Comparison of ENCODE assay signal across 17 cellular contexts in the genomic region with DNA sequence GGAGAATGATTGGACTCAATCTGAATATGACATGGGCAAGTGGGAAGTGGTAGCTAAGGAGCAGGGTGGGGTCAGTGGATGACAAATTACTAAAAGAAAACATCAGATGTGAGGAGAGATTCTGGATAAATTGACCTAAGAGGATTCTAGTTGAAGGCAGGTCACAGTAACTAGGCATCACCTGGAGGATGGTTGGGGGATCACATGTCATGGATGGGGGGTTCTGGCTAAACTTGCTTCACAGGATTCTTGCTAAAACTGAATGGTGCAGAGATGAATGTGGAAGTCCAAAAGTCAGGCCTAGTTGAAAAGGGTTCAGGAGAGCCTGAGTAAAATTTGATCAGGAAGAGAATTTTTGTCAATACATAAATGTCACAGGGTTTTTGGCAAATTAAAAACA. TPM values are rescaled to one million over a fixed set of nuclear protein-coding genes. Genes with fewer than 3 reads are reported as not detected.
DNase-seq lines count a peak whose midpoint lies in the region; ATAC-seq, FAIRE-seq and TF ChIP-seq lines count a peak whose summit lies in the region.
"Had no signal": no experiment of that assay in that cellular context is flagged by ENCODE, and none has a peak within 500 bp of the region (broad histone marks: within the 10 kb centered on the region; RNA-seq: fewer than 3 reads in every experiment).

No MANE protein-coding gene starts in this region.

- H3K9me3 Mint-ChIP-seq in activated T-cell treated with anti-CD3 and anti-CD28 coated beads, Interleukin-2, amount 50 U/mL, for 72 hours: no peaks in the 10 kb centered on the region
- H3K9me3 Mint-ChIP-seq: CD8-positive, alpha-beta memory T cell had no signal

- no peak overlapping the region for H3K9ac ChIP-seq in H1 (replicated peaks in 1 of 4; ENCODE audit: extremely low read depth in 1 of 4, low read depth in 3 of 4, low read length in 3 of 4)
- no peak overlapping the region for H3K9ac ChIP-seq in mesendoderm (ENCODE audit: low read length)
- H3K9ac ChIP-seq: BLaER1, GM23248 had no signal

- TF ChIP-seq CTCF in GM12864 (IDR thresholded peaks at IDR 0.05; ENCODE audit: low read depth, low read length, missing control alignments) (peak; percentile 6), H1 (IDR thresholded peaks at IDR 0.05; ENCODE audit: control extremely low read depth in 1 of 3, insufficient read depth in 1 of 3, low read depth in 1 of 3, low read length in 3 of 3) (peak in 1 of 3 experiments; percentile 27; a peak in 1 of 4 replicates)

- no peak overlapping the region for H2AK5ac ChIP-seq in H1 (ENCODE audit: low read depth, low read length)
- H2AK5ac ChIP-seq in mesendoderm (ENCODE audit: low read length): no peak overlapping the region

- TF ChIP-seq POLR2A in H1 (IDR thresholded peaks at IDR 0.05; ENCODE audit: control extremely low read depth in 1 of 2, low read depth in 2 of 2, low read length in 2 of 2): no peak

- H4K5ac ChIP-seq in H1 (ENCODE audit: insufficient read length, low read depth, low read length) (no peak overlapping the region), mesendoderm (ENCODE audit: low read length) (no peak overlapping the region)

- H2BK12ac ChIP-seq in H1 (ENCODE audit: low read depth, low read length): no peak overlapping the region

- H3K79me2 ChIP-seq in H1 (ENCODE audit: control insufficient read depth in 1 of 2, insufficient read depth in 2 of 2, low read length in 2 of 2) (no peaks in the 10 kb centered on the region), mesendoderm (ENCODE audit: control insufficient read depth, insufficient read depth, low read length) (no peaks in the 10 kb centered on the region)

- POLR2A ChIA-PET in H1 (lab: Charles Lee; ENCODE audit: partially characterized antibody): interaction anchor here (1.3 to 1.9 kb wide), 3 partner anchors 9 to 19 kb away, joined by 4 to 7 read pairs (median 6); partner anchors contain the start of genes CLHC1 and RPS27A

- H3K4ac ChIP-seq in H1 (replicated peaks; ENCODE audit: insufficient read length, low read depth, low read length) (no peak overlapping the region), mesendoderm (ENCODE audit: low read depth, low read length) (no peak overlapping the region)

- TF ChIP-seq RAD21 in H1 (IDR thresholded peaks at IDR 0.05 in 1 of 2, conservative IDR thresholded peaks at IDR 0.05 in 1 of 2; ENCODE audit: low read depth in 2 of 2, low read length in 2 of 2): peak; percentile 26 to 36; a peak in 2 of 4 replicates

- no peaks in the 10 kb centered on the region for H3K36me3 Mint-ChIP-seq in T-helper 17 cell (ENCODE audit: low read depth)
- peaks cover 0 to 2% of the 10 kb centered on the region in 2 donors for H3K36me3 Mint-ChIP-seq in activated T-cell treated with anti-CD3 and anti-CD28 coated beads, Interleukin-2, amount 50 U/mL, for 72 hours (ENCODE audit: insufficient read depth in 2 of 2)
- H3K36me3 Mint-ChIP-seq: CD8-positive, alpha-beta memory T cell had no signal

- no peaks in the 10 kb centered on the region for H3K27me3 Mint-ChIP-seq in T-helper 17 cell
- H3K27me3 Mint-ChIP-seq in activated T-cell treated with anti-CD3 and anti-CD28 coated beads, Interleukin-2, amount 50 U/mL, for 72 hours (ENCODE audit: low read depth): no peaks in the 10 kb centered on the region
- H3K27me3 Mint-ChIP-seq: CD8-positive, alpha-beta memory T cell had no signal

- H3K27ac ChIP-seq in H1 (ENCODE audit: low read depth, low read length): no peak overlapping the region
- no peak overlapping the region for H3K27ac ChIP-seq in mesendoderm (ENCODE audit: low read depth, low read length)
- H3K27ac ChIP-seq: BLaER1, GM23248 had no signal

- H3K14ac ChIP-seq in H1 (ENCODE audit: insufficient read length): no peak overlapping the region

- H3K27ac Mint-ChIP-seq in T-helper 17 cell: peak overlapping the region; percentile 6
- no peak overlapping the region for H3K27ac Mint-ChIP-seq in activated T-cell treated with anti-CD3 and anti-CD28 coated beads, Interleukin-2, amount 50 U/mL, for 72 hours
- H3K27ac Mint-ChIP-seq: CD8-positive, alpha-beta memory T cell had no signal

- H3K27me3 ChIP-seq in H1 (replicated peaks in 1 of 4; ENCODE audit: control insufficient read depth in 3 of 4, extremely low read depth in 1 of 4, insufficient read depth in 3 of 4, low read length in 3 of 4): no peaks in the 10 kb centered on the region
- H3K27me3 ChIP-seq in mesendoderm (ENCODE audit: insufficient read depth, low read length, poor library complexity): no peaks in the 10 kb centered on the region
- H3K27me3 ChIP-seq: BLaER1 had no signal

- H3K79me1 ChIP-seq in H1 (ENCODE audit: low read depth, low read length): no peaks in the 10 kb centered on the region
- H3K79me1 ChIP-seq in mesendoderm (ENCODE audit: low read length): no peaks in the 10 kb centered on the region

- H2BK15ac ChIP-seq in H1 (ENCODE audit: low read length) (no peak overlapping the region), mesendoderm (replicated peaks; ENCODE audit: low read depth) (no peak overlapping the region)

- no peaks in the 10 kb centered on the region for H3K36me3 ChIP-seq in H1 (ENCODE audit: control insufficient read depth in 2 of 4, insufficient read depth in 4 of 4, low read length in 3 of 4)
- no peaks in the 10 kb centered on the region for H3K36me3 ChIP-seq in mesendoderm (ENCODE audit: control insufficient read depth, insufficient read depth, low read length)

- no peak overlapping the region for H3K4me2 ChIP-seq in H1 (ENCODE audit: insufficient read depth in 1 of 2, low read depth in 2 of 2, low read length in 2 of 2)
- H3K4me2 ChIP-seq in mesendoderm (ENCODE audit: low read length): no peak overlapping the region
- H3K4me2 ChIP-seq: BLaER1 had no signal

- no peaks in the 10 kb centered on the region for H3K9me3 ChIP-seq in T-helper 17 cell (ENCODE audit: control insufficient read depth, low read length, poor library complexity, severe bottlenecking)
- H3K9me3 ChIP-seq in H1 (ENCODE audit: insufficient read depth in 2 of 2, low read depth in 1 of 2, low read length in 1 of 2): no peaks in the 10 kb centered on the region
- H3K9me3 ChIP-seq: BLaER1, Caco-2 had no signal

- no peaks in the 10 kb centered on the region for H4K20me1 ChIP-seq in H1 (replicated peaks in 1 of 2; ENCODE audit: control insufficient read depth in 1 of 2, insufficient read depth in 2 of 2, low read length in 2 of 2)
- H4K20me1 ChIP-seq: BLaER1 had no signal

- no peak for DNase-seq in GM12864 (ENCODE audit: low read depth)
- DNase-seq in T-helper 17 cell: no peak
- DNase-seq in H1 (ENCODE audit: low read depth in 1 of 2, low spot score in 2 of 2): no peak
- DNase-seq in mesendoderm: peak; percentile 18
- no peak for DNase-seq in activated T-cell treated with anti-CD3 and anti-CD28 coated beads, Interleukin-2, amount 50 U/mL, for 72 hours
- DNase-seq in GOT3 (lab: John Stamatoyannopoulos, UW): no peak
- DNase-seq: 8988T; AML-193; Caco-2; CD8-positive, alpha-beta memory T cell; DND-41; GF-D8; GM23248; KBM-7 had no signal

- no peak overlapping the region for H4K8ac ChIP-seq in H1 (ENCODE audit: extremely low read depth, insufficient read depth, low read length)
- H4K8ac ChIP-seq in mesendoderm (ENCODE audit: low read depth, low read length): no peak overlapping the region

- H3K56ac ChIP-seq in H1 (replicated peaks; ENCODE audit: insufficient read length, low read depth, low read length) (no peak overlapping the region), mesendoderm (ENCODE audit: low read length) (no peak overlapping the region)

- H3K4me1 Mint-ChIP-seq in T-helper 17 cell: no peaks in the 10 kb centered on the region
- no peaks in the 10 kb centered on the region for H3K4me1 Mint-ChIP-seq in activated T-cell treated with anti-CD3 and anti-CD28 coated beads, Interleukin-2, amount 50 U/mL, for 72 hours (ENCODE audit: low read depth)
- H3K4me1 Mint-ChIP-seq: CD8-positive, alpha-beta memory T cell had no signal

- ATAC-seq in T-helper 17 cell: no peak
- no peak for ATAC-seq in activated T-cell treated with anti-CD3 and anti-CD28 coated beads, Interleukin-2, amount 50 U/mL, for 72 hours (replicated peaks in 1 of 2)
- ATAC-seq in GM21515 (IDR thresholded peaks at IDR 0.05; ENCODE audit: unreplicated experiment): no peak

- CTCF ChIA-PET in H1 (lab: Charles Lee; ENCODE audit: partially characterized antibody): interaction anchor here (0.5 to 1.5 kb wide), 5 partner anchors 9 to 314 kb away, joined by 3 to 5 read pairs (median 4); no protein-coding TSS in a partner anchor

- no peak overlapping the region for H3K23ac ChIP-seq in H1 (ENCODE audit: insufficient read length)
- no peak overlapping the region for H3K23ac ChIP-seq in mesendoderm (ENCODE audit: low read length)

- H3K4me3 ChIP-seq in GM12864 (ENCODE audit: low read depth, low read length) (no peak overlapping the region), H1 (ENCODE audit: extremely low read depth in 1 of 4, insufficient read depth in 2 of 4, low read depth in 3 of 4, low read length in 4 of 4) (no peak overlapping the region), mesendoderm (ENCODE audit: low read length) (no peak overlapping the region)
- H3K4me3 ChIP-seq: BLaER1, GM23248 had no signal

- H3K4me1 ChIP-seq in H1 (replicated peaks in 1 of 4; ENCODE audit: control insufficient read depth in 3 of 4, insufficient read depth in 4 of 4, low read length in 3 of 4) (peaks cover 0 to 4% (median 2%) of the 10 kb centered on the region in 4 experiments; a peak in 1 of 7 replicates), mesendoderm (ENCODE audit: control insufficient read depth, low read depth, low read length) (no peaks in the 10 kb centered on the region)
- H3K4me1 ChIP-seq: BLaER1, Caco-2 had no signal

- H2AFZ ChIP-seq in H1 (ENCODE audit: low read length): no peak overlapping the region
- H2AFZ ChIP-seq: GM23248 had no signal

- H3K23me2 ChIP-seq in H1 (ENCODE audit: low read depth, low read length): no peaks in the 10 kb centered on the region

- H2BK5ac ChIP-seq in H1 (ENCODE audit: low read depth, low read length) (no peak overlapping the region), mesendoderm (ENCODE audit: low read length) (no peak overlapping the region)

- H3K18ac ChIP-seq in H1 (ENCODE audit: extremely low read depth, low read length): no peak overlapping the region
- no peak overlapping the region for H3K18ac ChIP-seq in mesendoderm (ENCODE audit: low read length)

- H4K91ac ChIP-seq in H1 (replicated peaks; ENCODE audit: insufficient read length, low read length): no peak overlapping the region

- no peak for FAIRE-seq in H1 (lab: Jason Lieb, UNC)
- FAIRE-seq: GM18507 had no signal

- no peak overlapping the region for H2BK20ac ChIP-seq in H1 (ENCODE audit: low read length)

- H3K4me3 Mint-ChIP-seq in T-helper 17 cell: no peak overlapping the region
- no peak overlapping the region for H3K4me3 Mint-ChIP-seq in activated T-cell treated with anti-CD3 and anti-CD28 coated beads, Interleukin-2, amount 50 U/mL, for 72 hours
- H3K4me3 Mint-ChIP-seq: CD8-positive, alpha-beta memory T cell had no signal

- no peak for TF ChIP-seq EP300 in H1 (IDR thresholded peaks at IDR 0.05; ENCODE audit: borderline replicate concordance in 1 of 2, low read depth in 2 of 2, low read length in 2 of 2)

- H2BK120ac ChIP-seq in H1 (replicated peaks; ENCODE audit: low read depth, low read length) (no peak overlapping the region), mesendoderm (ENCODE audit: low read depth, low read length) (no peak overlapping the region)

RNA-seq across cellular contexts. Expression of gene CLHC1, which starts 18.3 kb away (rescaled TPM):
- total RNA-seq in T-helper 17 cell: 1 to 10 TPM; 3.5 to 7.1 TPM
- total RNA-seq in H1 (2021; fragmentation: NEBNext Ultra II Directional; extraction: Animal tissue kit (Norgen Biotek cat#: 25700)): 7.2 and 10.8 TPM in 2 replicates
- 2.3 and 2.6 TPM in 2 replicates for polyA plus RNA-seq in H1 (2011; rRNA removed)
- 4.0 TPM for polyA plus RNA-seq in H1 (2011; cell fraction: cytosol; rRNA removed)
- polyA plus RNA-seq in H1 (2011; cell fraction: nucleus; rRNA removed): 3.5 TPM
- polyA plus RNA-seq in H1 (2012, experiment 1 of 2): 2.5 to 5.1 TPM (median 4.6 TPM) in 4 replicates
- 1.2 TPM for polyA plus RNA-seq in H1 (2012, experiment 2 of 2)
- 5.7 TPM for polyA plus RNA-seq in H1 (2013, experiment 1 of 2)
- 5.9 TPM for polyA plus RNA-seq in H1 (2013, experiment 2 of 2)
- polyA minus RNA-seq in H1 (2011; rRNA and poly(A)+ RNA removed): 3.7 and 7.6 TPM in 2 replicates
- 1.8 TPM for polyA minus RNA-seq in H1 (2011; cell fraction: cytosol; rRNA and poly(A)+ RNA removed)
- polyA minus RNA-seq in H1 (2011; cell fraction: nucleus; rRNA and poly(A)+ RNA removed): 8.0 TPM
- polyA plus RNA-seq in mesendoderm (2013, experiment 1 of 2): 5.4 TPM
- polyA plus RNA-seq in mesendoderm (2013, experiment 2 of 2): 5.3 TPM
- total RNA-seq in activated T-cell treated with anti-CD3 and anti-CD28 coated beads, Interleukin-2, amount 50 U/mL, for 72 hours: 10 to 100 TPM; 12.3 to 15.5 TPM

RNA-seq across cellular contexts. Expression of gene RPS27A, which starts 18.7 kb away (rescaled TPM):
- 1,000 to 10,000 TPM; 1,730 to 1,784 TPM for total RNA-seq in T-helper 17 cell
- total RNA-seq in H1 (2021; fragmentation: NEBNext Ultra II Directional; extraction: Animal tissue kit (Norgen Biotek cat#: 25700)): 1,427 and 1,431 TPM in 2 replicates
- polyA plus RNA-seq in H1 (2011; rRNA removed): 908 and 1,682 TPM in 2 replicates
- polyA plus RNA-seq in H1 (2011; cell fraction: cytosol; rRNA removed): 2,269 TPM
- polyA plus RNA-seq in H1 (2011; cell fraction: nucleus; rRNA removed): 399 TPM
- polyA plus RNA-seq in H1 (2012, experiment 1 of 2): 2,493 to 4,042 TPM (median 2,787 TPM) in 4 replicates
- polyA plus RNA-seq in H1 (2012, experiment 2 of 2): 1,587 TPM
- polyA plus RNA-seq in H1 (2013, experiment 1 of 2): 2,465 TPM
- polyA plus RNA-seq in H1 (2013, experiment 2 of 2): 2,434 TPM
- polyA minus RNA-seq in H1 (2011; rRNA and poly(A)+ RNA removed): 305 and 345 TPM in 2 replicates
- polyA minus RNA-seq in H1 (2011; cell fraction: cytosol; rRNA and poly(A)+ RNA removed): 540 TPM
- polyA minus RNA-seq in H1 (2011; cell fraction: nucleus; rRNA and poly(A)+ RNA removed): 375 TPM
- polyA plus RNA-seq in mesendoderm (2013, experiment 1 of 2): 3,326 TPM
- 3,454 TPM for polyA plus RNA-seq in mesendoderm (2013, experiment 2 of 2)
- total RNA-seq in activated T-cell treated with anti-CD3 and anti-CD28 coated beads, Interleukin-2, amount 50 U/mL, for 72 hours: 1,000 to 10,000 TPM; 1,242 to 1,391 TPM

RNA-seq across cellular contexts. Expression of gene MTIF2, which starts 55.2 kb away (rescaled TPM):
- 10 to 100 TPM; 16.8 to 18.7 TPM for total RNA-seq in T-helper 17 cell
- 34.5 and 36.0 TPM in 2 replicates for total RNA-seq in H1 (2021; fragmentation: NEBNext Ultra II Directional; extraction: Animal tissue kit (Norgen Biotek cat#: 25700))
- polyA plus RNA-seq in H1 (2011; rRNA removed): 8.2 and 11.0 TPM in 2 replicates
- 21.2 TPM for polyA plus RNA-seq in H1 (2011; cell fraction: cytosol; rRNA removed)
- 18.5 TPM for polyA plus RNA-seq in H1 (2011; cell fraction: nucleus; rRNA removed)
- polyA plus RNA-seq in H1 (2012, experiment 1 of 2): 26.8 to 36.8 TPM (median 28.2 TPM) in 4 replicates
- 2.2 TPM for polyA plus RNA-seq in H1 (2012, experiment 2 of 2)
- polyA plus RNA-seq in H1 (2013, experiment 1 of 2): 30.4 TPM
- polyA plus RNA-seq in H1 (2013, experiment 2 of 2): 32.9 TPM
- 33.2 and 43.0 TPM in 2 replicates for polyA minus RNA-seq in H1 (2011; rRNA and poly(A)+ RNA removed)
- polyA minus RNA-seq in H1 (2011; cell fraction: cytosol; rRNA and poly(A)+ RNA removed): 17.9 TPM
- polyA minus RNA-seq in H1 (2011; cell fraction: nucleus; rRNA and poly(A)+ RNA removed): 46.1 TPM
- 31.4 TPM for polyA plus RNA-seq in mesendoderm (2013, experiment 1 of 2)
- polyA plus RNA-seq in mesendoderm (2013, experiment 2 of 2): 31.5 TPM
- 10 to 100 TPM; 49.8 to 55.7 TPM for total RNA-seq in activated T-cell treated with anti-CD3 and anti-CD28 coated beads, Interleukin-2, amount 50 U/mL, for 72 hours
